ENCODE assay signal across 8 cellular contexts in genomic region chrX:16869393-16870094, GRCh38. TPM values are rescaled to one million over a fixed set of nuclear protein-coding genes. Genes with fewer than 3 reads are reported as not detected.
DNase-seq lines count a peak whose midpoint lies in the region; ATAC-seq and TF ChIP-seq lines count a peak whose summit lies in the region.

No MANE protein-coding gene starts in this region.

- H3F3A ChIP-seq in neural progenitor cell (ENCODE audit: low read depth) = peaks cover 48% of the 10 kb centered on the region

- peak overlapping the region; percentile 99 for H3K27ac Mint-ChIP-seq in neural progenitor cell

- DNase-seq in 8988T = peak; percentile 21
- peak; percentile 22 for DNase-seq in NCI-H460 (ENCODE audit: extremely low read depth, low read depth)
- peak; percentile 46 for DNase-seq in activated T-helper 1 cell treated with Interleukin-2 at 50 U/mL for 16 hours (ENCODE audit: low read depth)
- DNase-seq in fibroblast of mammary gland (ENCODE audit: low read depth) = no peak
- DNase-seq in neural progenitor cell (ENCODE audit: low spot score) = peak; percentile 87
- DNase-seq in NCI-H446 treated with DMSO at 0.1 percent for 48 hours (lab: John Stamatoyannopoulos, UW) = no peak

- H3K36me3 ChIP-seq in neural progenitor cell = peaks cover 18% of the 10 kb centered on the region

- H4K20me1 ChIP-seq in neural progenitor cell (ENCODE audit: low read depth) = peaks cover 50% of the 10 kb centered on the region

- peak; percentile 47 for ATAC-seq in GM18511 (IDR thresholded peaks at IDR 0.05; ENCODE audit: unreplicated experiment)
- peak; percentile 46 for ATAC-seq in HG02973 (IDR thresholded peaks at IDR 0.05; ENCODE audit: unreplicated experiment)

- peaks cover 51% of the 10 kb centered on the region for H3K79me2 ChIP-seq in neural progenitor cell (ENCODE audit: low read depth)

- no peaks in the 10 kb centered on the region for H3K27me3 ChIP-seq in neural progenitor cell

- H3K27ac ChIP-seq in neural progenitor cell = peak overlapping the region; percentile 100

- TF ChIP-seq CTCF in fibroblast of mammary gland (conservative IDR thresholded peaks at IDR 0.05; ENCODE audit: control insufficient read depth, insufficient read depth, low read depth, low read length) (no peak), neural progenitor cell (IDR thresholded peaks at IDR 0.05) (no peak)

- peak overlapping the region; percentile 96 for H3K9ac ChIP-seq in neural progenitor cell

- H3K4me3 Mint-ChIP-seq in neural progenitor cell = peak overlapping the region; percentile 97

- no peaks in the 10 kb centered on the region for H3K9me3 ChIP-seq in neural progenitor cell (ENCODE audit: low read depth)

- H3K27me3 Mint-ChIP-seq in neural progenitor cell (ENCODE audit: insufficient read depth, low read depth) = peaks cover 8% of the 10 kb centered on the region

- H3K4me2 ChIP-seq in neural progenitor cell = peak overlapping the region; percentile 98

- no peaks in the 10 kb centered on the region for H3K9me3 Mint-ChIP-seq in neural progenitor cell

- H3K36me3 Mint-ChIP-seq in neural progenitor cell = peaks cover 21% of the 10 kb centered on the region

- H3K4me3 ChIP-seq in fibroblast of mammary gland (ENCODE audit: control insufficient read depth, low read depth, low read length) (peak overlapping the region; percentile 78), neural progenitor cell (peak overlapping the region; percentile 91)

- H2AFZ ChIP-seq in neural progenitor cell (replicated peaks) = no peak overlapping the region

- peaks cover 39% of the 10 kb centered on the region for H3K4me1 ChIP-seq in neural progenitor cell

- peaks cover 44% of the 10 kb centered on the region for H3K4me1 Mint-ChIP-seq in neural progenitor cell

RNA-seq across cellular contexts. Expression of gene RBBP7, which starts 0.6 kb away (rescaled TPM):
- total RNA-seq in NCI-H460 (2014; rRNA removed; shearing (Covaris generic)) = 130 and 146 TPM in 2 replicates
- 194 and 204 TPM in 2 replicates for polyA plus RNA-seq in NCI-H460 (2014; cell fraction: nucleus; rRNA removed)
- 314 and 425 TPM in 2 replicates for total RNA-seq in neural progenitor cell (ENCODE audit: low replicate concordance)

Comparison
In these comparisons a context has a peak if more than half of its experiments do, and no peak if none do; other contexts are left out.
1. DNase-seq: peak in 8988T (single experiment), NCI-H460 (single experiment), activated T-helper 1 cell treated with Interleukin-2 at 50 U/mL for 16 hours (single experiment) and neural progenitor cell (single experiment); none in fibroblast of mammary gland (single experiment) and NCI-H446 treated with DMSO at 0.1 percent for 48 hours (single experiment).